ENCODE assay signal across 1 cellular context in the genomic region with DNA sequence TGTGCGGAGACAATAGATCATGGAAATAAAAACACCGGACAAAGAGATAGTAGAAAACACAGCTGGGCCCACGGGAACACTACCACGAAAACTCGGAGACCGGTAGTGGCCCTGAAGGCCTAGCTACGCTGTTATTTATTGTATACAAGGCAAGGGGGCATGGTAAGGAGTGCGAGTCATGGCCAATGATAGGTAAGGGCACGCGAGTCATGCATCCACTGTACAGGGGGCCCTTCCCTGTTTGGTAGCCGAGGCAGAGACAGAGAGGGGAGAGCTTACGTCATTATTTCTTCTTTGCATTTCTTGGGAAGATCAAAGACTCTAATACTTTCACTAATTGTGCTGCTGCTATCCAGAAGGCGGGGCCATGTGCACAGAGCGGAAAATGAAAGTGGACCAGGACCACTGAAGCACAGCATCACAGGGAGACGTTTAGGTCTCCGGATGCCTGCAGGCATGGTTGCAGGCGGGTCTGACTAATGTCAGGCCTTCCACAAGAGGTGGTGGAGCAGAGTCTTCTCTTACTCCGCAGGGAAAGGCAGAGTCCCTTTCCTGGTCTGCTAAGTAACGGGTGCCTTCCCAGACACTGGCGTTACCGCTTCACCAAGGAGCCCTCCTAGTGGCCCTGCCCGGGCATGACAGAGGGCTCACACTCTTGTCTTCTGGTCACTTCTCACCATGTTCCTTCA.
TF ChIP-seq lines count a peak whose summit lies in the region.

No MANE protein-coding gene starts in this region.

TF ChIP-seq in HepG2, 621 proteins besides CTCF, POLR2A, EP300 and RAD21 (continued from another document):
- TF ChIP-seq, protein P1, sequence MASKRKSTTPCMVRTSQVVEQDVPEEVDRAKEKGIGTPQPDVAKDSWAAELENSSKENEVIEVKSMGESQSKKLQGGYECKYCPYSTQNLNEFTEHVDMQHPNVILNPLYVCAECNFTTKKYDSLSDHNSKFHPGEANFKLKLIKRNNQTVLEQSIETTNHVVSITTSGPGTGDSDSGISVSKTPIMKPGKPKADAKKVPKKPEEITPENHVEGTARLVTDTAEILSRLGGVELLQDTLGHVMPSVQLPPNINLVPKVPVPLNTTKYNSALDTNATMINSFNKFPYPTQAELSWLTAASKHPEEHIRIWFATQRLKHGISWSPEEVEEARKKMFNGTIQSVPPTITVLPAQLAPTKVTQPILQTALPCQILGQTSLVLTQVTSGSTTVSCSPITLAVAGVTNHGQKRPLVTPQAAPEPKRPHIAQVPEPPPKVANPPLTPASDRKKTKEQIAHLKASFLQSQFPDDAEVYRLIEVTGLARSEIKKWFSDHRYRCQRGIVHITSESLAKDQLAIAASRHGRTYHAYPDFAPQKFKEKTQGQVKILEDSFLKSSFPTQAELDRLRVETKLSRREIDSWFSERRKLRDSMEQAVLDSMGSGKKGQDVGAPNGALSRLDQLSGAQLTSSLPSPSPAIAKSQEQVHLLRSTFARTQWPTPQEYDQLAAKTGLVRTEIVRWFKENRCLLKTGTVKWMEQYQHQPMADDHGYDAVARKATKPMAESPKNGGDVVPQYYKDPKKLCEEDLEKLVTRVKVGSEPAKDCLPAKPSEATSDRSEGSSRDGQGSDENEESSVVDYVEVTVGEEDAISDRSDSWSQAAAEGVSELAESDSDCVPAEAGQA (IDR thresholded peaks at IDR 0.05; ENCODE audit: low read depth), result no peak
- TF ChIP-seq, protein P1 (CRISPR knock-in tag; IDR thresholded peaks at IDR 0.05; ENCODE audit: borderline replicate concordance), result no peak
- no peak for TF ChIP-seq KLF9 (CRISPR knock-in tag; IDR thresholded peaks at IDR 0.05; ENCODE audit: low read depth)
- TF ChIP-seq MAF1 (CRISPR knock-in tag; IDR thresholded peaks at IDR 0.05; ENCODE audit: borderline replicate concordance), result no peak
- no peak for TF ChIP-seq ZNF841 (CRISPR knock-in tag; IDR thresholded peaks at IDR 0.05; ENCODE audit: borderline replicate concordance)
- TF ChIP-seq ZNF350 (CRISPR knock-in tag; IDR thresholded peaks at IDR 0.05; ENCODE audit: borderline replicate concordance, low read depth), result 0 out of 2 replicates have a peak, but pooled peaks have one; percentile 51
- no peak for TF ChIP-seq SMARCE1 (IDR thresholded peaks at IDR 0.05; ENCODE audit: borderline replicate concordance)
- TF ChIP-seq ARID2 (CRISPR knock-in tag; IDR thresholded peaks at IDR 0.05; ENCODE audit: borderline replicate concordance), result no peak
- TF ChIP-seq ZNF547 (CRISPR knock-in tag; IDR thresholded peaks at IDR 0.05), result peak; percentile 55; the same call in 1 of the 2 replicates
- TF ChIP-seq, protein P2, sequence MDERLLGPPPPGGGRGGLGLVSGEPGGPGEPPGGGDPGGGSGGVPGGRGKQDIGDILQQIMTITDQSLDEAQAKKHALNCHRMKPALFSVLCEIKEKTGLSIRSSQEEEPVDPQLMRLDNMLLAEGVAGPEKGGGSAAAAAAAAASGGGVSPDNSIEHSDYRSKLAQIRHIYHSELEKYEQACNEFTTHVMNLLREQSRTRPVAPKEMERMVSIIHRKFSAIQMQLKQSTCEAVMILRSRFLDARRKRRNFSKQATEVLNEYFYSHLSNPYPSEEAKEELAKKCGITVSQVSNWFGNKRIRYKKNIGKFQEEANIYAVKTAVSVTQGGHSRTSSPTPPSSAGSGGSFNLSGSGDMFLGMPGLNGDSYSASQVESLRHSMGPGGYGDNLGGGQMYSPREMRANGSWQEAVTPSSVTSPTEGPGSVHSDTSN (CRISPR knock-in tag; IDR thresholded peaks at IDR 0.05), result no peak
- TF ChIP-seq NFIC (IDR thresholded peaks at IDR 0.05; ENCODE audit: low read length), result no peak
- TF ChIP-seq, protein P3, sequence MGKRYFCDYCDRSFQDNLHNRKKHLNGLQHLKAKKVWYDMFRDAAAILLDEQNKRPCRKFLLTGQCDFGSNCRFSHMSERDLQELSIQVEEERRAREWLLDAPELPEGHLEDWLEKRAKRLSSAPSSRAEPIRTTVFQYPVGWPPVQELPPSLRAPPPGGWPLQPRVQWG (CRISPR knock-in tag; IDR thresholded peaks at IDR 0.05; ENCODE audit: borderline replicate concordance, low read depth), result no peak
- TF ChIP-seq ATF7 (IDR thresholded peaks at IDR 0.05), result peak; percentile 69
- TF ChIP-seq ATF7 (CRISPR knock-in tag; IDR thresholded peaks at IDR 0.05), result no peak
- TF ChIP-seq ZBTB7A (CRISPR knock-in tag; IDR thresholded peaks at IDR 0.05), result no peak
- no peak for TF ChIP-seq XBP1 (CRISPR knock-in tag; IDR thresholded peaks at IDR 0.05)
- TF ChIP-seq, protein P4, sequence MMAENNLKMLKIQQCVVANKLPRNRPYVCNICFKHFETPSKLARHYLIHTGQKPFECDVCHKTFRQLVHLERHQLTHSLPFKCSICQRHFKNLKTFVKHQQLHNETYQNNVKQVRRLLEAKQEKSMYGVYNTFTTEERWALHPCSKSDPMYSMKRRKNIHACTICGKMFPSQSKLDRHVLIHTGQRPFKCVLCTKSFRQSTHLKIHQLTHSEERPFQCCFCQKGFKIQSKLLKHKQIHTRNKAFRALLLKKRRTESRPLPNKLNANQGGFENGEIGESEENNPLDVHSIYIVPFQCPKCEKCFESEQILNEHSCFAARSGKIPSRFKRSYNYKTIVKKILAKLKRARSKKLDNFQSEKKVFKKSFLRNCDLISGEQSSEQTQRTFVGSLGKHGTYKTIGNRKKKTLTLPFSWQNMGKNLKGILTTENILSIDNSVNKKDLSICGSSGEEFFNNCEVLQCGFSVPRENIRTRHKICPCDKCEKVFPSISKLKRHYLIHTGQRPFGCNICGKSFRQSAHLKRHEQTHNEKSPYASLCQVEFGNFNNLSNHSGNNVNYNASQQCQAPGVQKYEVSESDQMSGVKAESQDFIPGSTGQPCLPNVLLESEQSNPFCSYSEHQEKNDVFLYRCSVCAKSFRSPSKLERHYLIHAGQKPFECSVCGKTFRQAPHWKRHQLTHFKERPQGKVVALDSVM (CRISPR knock-in tag; IDR thresholded peaks at IDR 0.05), result no peak
- TF ChIP-seq, protein P5, sequence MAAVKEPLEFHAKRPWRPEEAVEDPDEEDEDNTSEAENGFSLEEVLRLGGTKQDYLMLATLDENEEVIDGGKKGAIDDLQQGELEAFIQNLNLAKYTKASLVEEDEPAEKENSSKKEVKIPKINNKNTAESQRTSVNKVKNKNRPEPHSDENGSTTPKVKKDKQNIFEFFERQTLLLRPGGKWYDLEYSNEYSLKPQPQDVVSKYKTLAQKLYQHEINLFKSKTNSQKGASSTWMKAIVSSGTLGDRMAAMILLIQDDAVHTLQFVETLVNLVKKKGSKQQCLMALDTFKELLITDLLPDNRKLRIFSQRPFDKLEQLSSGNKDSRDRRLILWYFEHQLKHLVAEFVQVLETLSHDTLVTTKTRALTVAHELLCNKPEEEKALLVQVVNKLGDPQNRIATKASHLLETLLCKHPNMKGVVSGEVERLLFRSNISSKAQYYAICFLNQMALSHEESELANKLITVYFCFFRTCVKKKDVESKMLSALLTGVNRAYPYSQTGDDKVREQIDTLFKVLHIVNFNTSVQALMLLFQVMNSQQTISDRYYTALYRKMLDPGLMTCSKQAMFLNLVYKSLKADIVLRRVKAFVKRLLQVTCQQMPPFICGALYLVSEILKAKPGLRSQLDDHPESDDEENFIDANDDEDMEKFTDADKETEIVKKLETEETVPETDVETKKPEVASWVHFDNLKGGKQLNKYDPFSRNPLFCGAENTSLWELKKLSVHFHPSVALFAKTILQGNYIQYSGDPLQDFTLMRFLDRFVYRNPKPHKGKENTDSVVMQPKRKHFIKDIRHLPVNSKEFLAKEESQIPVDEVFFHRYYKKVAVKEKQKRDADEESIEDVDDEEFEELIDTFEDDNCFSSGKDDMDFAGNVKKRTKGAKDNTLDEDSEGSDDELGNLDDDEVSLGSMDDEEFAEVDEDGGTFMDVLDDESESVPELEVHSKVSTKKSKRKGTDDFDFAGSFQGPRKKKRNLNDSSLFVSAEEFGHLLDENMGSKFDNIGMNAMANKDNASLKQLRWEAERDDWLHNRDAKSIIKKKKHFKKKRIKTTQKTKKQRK (IDR thresholded peaks at IDR 0.05; ENCODE audit: low read length), result no peak
- no peak for TF ChIP-seq ZNF720 (CRISPR knock-in tag; IDR thresholded peaks at IDR 0.05)
- peak; percentile 29; the same call in 1 of the 2 replicates for TF ChIP-seq KDM2A (CRISPR knock-in tag; IDR thresholded peaks at IDR 0.05; ENCODE audit: borderline replicate concordance, low read depth)
- TF ChIP-seq, protein P6, sequence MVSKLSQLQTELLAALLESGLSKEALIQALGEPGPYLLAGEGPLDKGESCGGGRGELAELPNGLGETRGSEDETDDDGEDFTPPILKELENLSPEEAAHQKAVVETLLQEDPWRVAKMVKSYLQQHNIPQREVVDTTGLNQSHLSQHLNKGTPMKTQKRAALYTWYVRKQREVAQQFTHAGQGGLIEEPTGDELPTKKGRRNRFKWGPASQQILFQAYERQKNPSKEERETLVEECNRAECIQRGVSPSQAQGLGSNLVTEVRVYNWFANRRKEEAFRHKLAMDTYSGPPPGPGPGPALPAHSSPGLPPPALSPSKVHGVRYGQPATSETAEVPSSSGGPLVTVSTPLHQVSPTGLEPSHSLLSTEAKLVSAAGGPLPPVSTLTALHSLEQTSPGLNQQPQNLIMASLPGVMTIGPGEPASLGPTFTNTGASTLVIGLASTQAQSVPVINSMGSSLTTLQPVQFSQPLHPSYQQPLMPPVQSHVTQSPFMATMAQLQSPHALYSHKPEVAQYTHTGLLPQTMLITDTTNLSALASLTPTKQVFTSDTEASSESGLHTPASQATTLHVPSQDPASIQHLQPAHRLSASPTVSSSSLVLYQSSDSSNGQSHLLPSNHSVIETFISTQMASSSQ (IDR thresholded peaks at IDR 0.05; ENCODE audit: low read depth), result no peak
- TF ChIP-seq, protein P6 (CRISPR knock-in tag; IDR thresholded peaks at IDR 0.05; ENCODE audit: borderline replicate concordance), result no peak
- TF ChIP-seq ADNP (CRISPR knock-in tag; IDR thresholded peaks at IDR 0.05), result 0 out of 2 replicates have a peak, but pooled peaks have one; percentile 13
- peak; percentile 43; the same call in 1 of the 2 replicates for TF ChIP-seq SALL1 (CRISPR knock-in tag; IDR thresholded peaks at IDR 0.05)
- TF ChIP-seq, protein P7, sequence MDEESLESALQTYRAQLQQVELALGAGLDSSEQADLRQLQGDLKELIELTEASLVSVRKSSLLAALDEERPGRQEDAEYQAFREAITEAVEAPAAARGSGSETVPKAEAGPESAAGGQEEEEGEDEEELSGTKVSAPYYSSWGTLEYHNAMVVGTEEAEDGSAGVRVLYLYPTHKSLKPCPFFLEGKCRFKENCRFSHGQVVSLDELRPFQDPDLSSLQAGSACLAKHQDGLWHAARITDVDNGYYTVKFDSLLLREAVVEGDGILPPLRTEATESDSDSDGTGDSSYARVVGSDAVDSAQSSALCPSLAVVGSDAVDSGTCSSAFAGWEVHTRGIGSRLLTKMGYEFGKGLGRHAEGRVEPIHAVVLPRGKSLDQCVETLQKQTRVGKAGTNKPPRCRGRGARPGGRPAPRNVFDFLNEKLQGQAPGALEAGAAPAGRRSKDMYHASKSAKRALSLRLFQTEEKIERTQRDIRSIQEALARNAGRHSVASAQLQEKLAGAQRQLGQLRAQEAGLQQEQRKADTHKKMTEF (CRISPR knock-in tag; IDR thresholded peaks at IDR 0.05), result 0 out of 2 replicates have a peak, but pooled peaks have one; percentile 35
- TF ChIP-seq MYC (CRISPR knock-in tag; IDR thresholded peaks at IDR 0.05; ENCODE audit: borderline replicate concordance), result peak; percentile 37; the same call in 1 of the 2 replicates
- TF ChIP-seq ZNF160 (CRISPR knock-in tag; IDR thresholded peaks at IDR 0.05), result no peak
- peak; percentile 29; the same call in 1 of the 2 replicates for TF ChIP-seq MED1 (CRISPR knock-in tag; IDR thresholded peaks at IDR 0.05)
- no peak for TF ChIP-seq POGZ (CRISPR knock-in tag; IDR thresholded peaks at IDR 0.05)
- no peak for TF ChIP-seq ZNF10 (CRISPR knock-in tag; IDR thresholded peaks at IDR 0.05; ENCODE audit: borderline replicate concordance, low read depth)
- no peak for TF ChIP-seq FIP1L1 (IDR thresholded peaks at IDR 0.05; ENCODE audit: borderline replicate concordance, insufficient read depth, low read depth, low read length)
- no peak for TF ChIP-seq MXI1 (IDR thresholded peaks at IDR 0.05; ENCODE audit: borderline replicate concordance, low read depth, low read length)
